In the genomic region with DNA sequence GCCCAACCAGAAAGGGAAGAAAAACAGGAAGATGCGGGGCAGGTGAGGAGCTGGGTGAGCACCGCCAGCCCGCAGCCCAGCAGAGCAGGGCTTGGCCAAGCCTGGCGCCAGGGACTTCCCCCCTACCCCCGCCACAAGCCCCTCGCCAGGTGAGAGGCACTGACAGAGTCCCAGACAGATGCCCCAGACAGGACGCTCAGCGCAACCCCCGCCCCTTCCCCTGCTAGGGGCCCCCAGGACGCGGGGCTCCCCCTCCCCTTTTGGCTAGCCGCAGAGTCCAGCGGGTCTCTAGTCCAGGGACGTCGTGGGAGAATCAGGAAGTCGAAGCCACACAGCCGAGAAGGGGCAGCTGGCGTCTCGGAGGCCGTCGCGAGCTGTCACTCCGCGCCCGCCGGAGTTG, we compare ENCODE assay signal across 8 cellular contexts. TPM values are rescaled to one million over a fixed set of nuclear protein-coding genes. Genes with fewer than 3 reads are reported as not detected.
DNase-seq lines count a peak whose midpoint lies in the region; ATAC-seq, FAIRE-seq and TF ChIP-seq lines count a peak whose summit lies in the region.
"Not testable (repeated sequence)": the region's sequence is repeated elsewhere in the genome, so short reads cannot be mapped to it uniquely, and the experiment has no call there.

No MANE protein-coding gene starts in this region.

- intact Hi-C loops in HCT116 (cut with micrococcal nuclease), result not testable (repeated sequence)
- intact Hi-C loops in activated T-helper 2 cell treated with anti-CD3 and anti-CD28 coated beads, Interferon-gamma antibody, Interleukin-2, Interleukin-4, amounts not matched to agents 10 μg/mL and 5 μg/mL and 100 μg/mL, durations not matched to agents 14 hours and 24 hours and 36 hours (cut with micrococcal nuclease), result loop anchor here (5.0 kb wide), 1 partner anchor 98 kb away; no protein-coding TSS in a partner anchor

- not testable (repeated sequence) for H3K4me1 Mint-ChIP-seq in T-helper 1 cell treated with Interleukin-12 subunit alpha and Interleukin-12 subunit beta and Interleukin-4 antibody, amounts not matched to agents 30 μg/mL and 1 μg/mL, for 36 hours (ENCODE audit: low read depth); activated T-helper 2 cell treated with anti-CD3 and anti-CD28 coated beads, Interferon-gamma antibody, Interleukin-2, Interleukin-4, amounts not matched to agents 10 μg/mL and 5 μg/mL and 100 μg/mL, durations not matched to agents 14 hours and 24 hours and 36 hours (ENCODE audit: low read depth); nephron

- not testable (repeated sequence) for H3K9me2 ChIP-seq in HCT116 (ENCODE audit: insufficient read depth)

- H3K36me3 Mint-ChIP-seq in T-helper 1 cell treated with Interleukin-12 subunit alpha and Interleukin-12 subunit beta and Interleukin-4 antibody, amounts not matched to agents 30 μg/mL and 1 μg/mL, for 36 hours (ENCODE audit: low read depth); activated T-helper 2 cell treated with anti-CD3 and anti-CD28 coated beads, Interferon-gamma antibody, Interleukin-2, Interleukin-4, amounts not matched to agents 10 μg/mL and 5 μg/mL and 100 μg/mL, durations not matched to agents 14 hours and 24 hours and 36 hours (ENCODE audit: low read depth); nephron (ENCODE audit: low read depth): not testable (repeated sequence)

- H3K4me3 Mint-ChIP-seq in T-helper 1 cell treated with Interleukin-12 subunit alpha and Interleukin-12 subunit beta and Interleukin-4 antibody, amounts not matched to agents 30 μg/mL and 1 μg/mL, for 36 hours, result peak overlapping the region; percentile 53
- H3K4me3 Mint-ChIP-seq in activated T-helper 2 cell treated with anti-CD3 and anti-CD28 coated beads, Interferon-gamma antibody, Interleukin-2, Interleukin-4, amounts not matched to agents 10 μg/mL and 5 μg/mL and 100 μg/mL, durations not matched to agents 14 hours and 24 hours and 36 hours (ENCODE audit: low read depth), result peak overlapping the region; percentile 57
- peak overlapping the region; percentile 71 to 79 (median 75) for H3K4me3 Mint-ChIP-seq in nephron

- H3K9me3 ChIP-seq in A549; HCT116 (ENCODE audit: control insufficient read depth in 1 of 2, insufficient read depth in 1 of 2, low read depth in 1 of 2, low read length in 2 of 2); effector memory CD4-positive, alpha-beta T cell (ENCODE audit: control insufficient read depth, low read length); iPS-18c (ENCODE audit: control insufficient read depth, insufficient read depth, low read length): not testable (repeated sequence)

- not testable (repeated sequence) for FAIRE-seq in A549 (lab: Jason Lieb, UNC)

- not testable (repeated sequence) for H3K36me3 ChIP-seq in HCT116 (ENCODE audit: control insufficient read depth in 1 of 2, insufficient read depth in 2 of 2, low read length in 2 of 2); effector memory CD4-positive, alpha-beta T cell (ENCODE audit: control insufficient read depth, insufficient read depth, low read length)

- peak overlapping the region; percentile 55 for H3K27ac Mint-ChIP-seq in T-helper 1 cell treated with Interleukin-12 subunit alpha and Interleukin-12 subunit beta and Interleukin-4 antibody, amounts not matched to agents 30 μg/mL and 1 μg/mL, for 36 hours
- not testable (repeated sequence) for H3K27ac Mint-ChIP-seq in activated T-helper 2 cell treated with anti-CD3 and anti-CD28 coated beads, Interferon-gamma antibody, Interleukin-2, Interleukin-4, amounts not matched to agents 10 μg/mL and 5 μg/mL and 100 μg/mL, durations not matched to agents 14 hours and 24 hours and 36 hours; nephron

- H3K4me1 ChIP-seq in A549; HCT116 (ENCODE audit: control insufficient read depth in 1 of 2, insufficient read depth in 2 of 2, low read length in 2 of 2); effector memory CD4-positive, alpha-beta T cell (ENCODE audit: control insufficient read depth, insufficient read depth, low read length, poor library complexity, severe bottlenecking): not testable (repeated sequence)

- DNase-seq in A549 (ENCODE audit: low read depth in 1 of 2, low spot score in 1 of 2); HCT116 (ENCODE audit: low read depth, low spot score); activated T-helper 2 cell treated with anti-CD3 and anti-CD28 coated beads, Interferon-gamma antibody, Interleukin-2, Interleukin-4, amounts not matched to agents 10 μg/mL and 5 μg/mL and 100 μg/mL, durations not matched to agents 14 hours and 24 hours and 36 hours (ENCODE audit: low spot score); effector memory CD4-positive, alpha-beta T cell: not testable (repeated sequence)
- peak; percentile 12 for DNase-seq in stimulated activated CD4-positive, alpha-beta T cell treated with anti-CD3 and anti-CD28 coated beads, Interleukin-4, amount 100 ng/mL, for 1 hour

- H3K4me3 ChIP-seq in A549 (peak overlapping the region; percentile 51), HCT116 (replicated peaks in 1 of 2; ENCODE audit: low read depth in 1 of 2, low read length in 2 of 2) (peak overlapping the region in 1 of 2 experiments; percentile 57; a peak in 1 of 4 replicates), iPS-18c (ENCODE audit: insufficient read depth, low read depth, low read length) (peak overlapping the region; percentile 31; the same call in 1 of the 2 replicates)
- H3K4me3 ChIP-seq in effector memory CD4-positive, alpha-beta T cell (ENCODE audit: insufficient read depth, low read depth, low read length, poor library complexity, severe bottlenecking), result peak overlapping the region; percentile 56

- TF ChIP-seq EP300 in A549 (IDR thresholded peaks at IDR 0.05), result not testable (repeated sequence)

- BruUV-seq in HCT116 (replicated peaks; lab: Mats Ljungman, UMichigan), result not testable (repeated sequence)

- peak overlapping the region; percentile 49; the same call in 1 of the 2 replicates for H3K9ac ChIP-seq in HCT116 (ENCODE audit: low read length)

- H3K27me3 ChIP-seq in HCT116 (ENCODE audit: insufficient read depth, low read length); effector memory CD4-positive, alpha-beta T cell (replicated peaks; ENCODE audit: control insufficient read depth, insufficient read depth, low read length, poor library complexity, severe bottlenecking): not testable (repeated sequence)

- H2AFZ ChIP-seq in HCT116 (ENCODE audit: low read depth, low read length, poor library complexity, severe bottlenecking), result not testable (repeated sequence)

- TF ChIP-seq RAD21 in A549 (conservative IDR thresholded peaks at IDR 0.05 in 1 of 2, IDR thresholded peaks at IDR 0.05 in 1 of 2); HCT116 (IDR thresholded peaks at IDR 0.05; ENCODE audit: low read depth): not testable (repeated sequence)

- 97% methylated on average over 3 of the region's 26 CpGs for WGBS in A549 (ENCODE audit: missing lambda C conversion rate)

- POLR2A ChIA-PET in A549 (lab: Yijun Ruan, JAX), result not testable (repeated sequence)
- POLR2A ChIA-PET in HCT116 (lab: Charles Lee), result interaction anchor here (0.6 kb wide), 1 partner anchor 1765 kb away, joined by 4 read pairs; no protein-coding TSS in a partner anchor

- TF ChIP-seq POLR2A in A549 (IDR thresholded peaks at IDR 0.05; ENCODE audit: low read length); HCT116 (IDR thresholded peaks at IDR 0.05; ENCODE audit: borderline replicate concordance, extremely low read depth, insufficient read depth, insufficient read length): not testable (repeated sequence)

- not testable (repeated sequence) for TF ChIP-seq CTCF in A549 (IDR thresholded peaks at IDR 0.05); HCT116 (IDR thresholded peaks at IDR 0.05 in 2 of 3, conservative IDR thresholded peaks at IDR 0.05 in 1 of 3; ENCODE audit: borderline replicate concordance in 1 of 3, insufficient read depth in 1 of 3, low read depth in 2 of 3, low read length in 2 of 3); nephron (IDR thresholded peaks at IDR 0.05; ENCODE audit: unreplicated experiment in 3 of 3)

- peak overlapping the region; percentile 73 to 85; a peak in 5 of 6 replicates for H3K27ac ChIP-seq in A549
- not testable (repeated sequence) for H3K27ac ChIP-seq in HCT116 (ENCODE audit: low read depth, low read length); effector memory CD4-positive, alpha-beta T cell (ENCODE audit: insufficient read depth, low read length, poor library complexity, severe bottlenecking)

- H3K4me2 ChIP-seq in A549 (peak overlapping the region; percentile 91), HCT116 (ENCODE audit: low read length) (peak overlapping the region; percentile 82)

- not testable (repeated sequence) for H3K9me3 Mint-ChIP-seq in T-helper 1 cell treated with Interleukin-12 subunit alpha and Interleukin-12 subunit beta and Interleukin-4 antibody, amounts not matched to agents 30 μg/mL and 1 μg/mL, for 36 hours; activated T-helper 2 cell treated with anti-CD3 and anti-CD28 coated beads, Interferon-gamma antibody, Interleukin-2, Interleukin-4, amounts not matched to agents 10 μg/mL and 5 μg/mL and 100 μg/mL, durations not matched to agents 14 hours and 24 hours and 36 hours; nephron

- CTCF ChIA-PET in A549 (lab: Yijun Ruan, JAX), result interaction anchor here (0.7 to 2.2 kb wide), 20 partner anchors 9 to 226 kb away, joined by 3 to 15 read pairs (median 5); a partner anchor contains a TSS
- CTCF ChIA-PET in HCT116 (lab: Charles Lee), result interaction anchor here (0.6 to 1.7 kb wide), 9 partner anchors 8 to 524 kb away, joined by 3 to 10 read pairs (median 3); no protein-coding TSS in a partner anchor

- peaks cover 47% of the 10 kb centered on the region for H3K27me3 Mint-ChIP-seq in T-helper 1 cell treated with Interleukin-12 subunit alpha and Interleukin-12 subunit beta and Interleukin-4 antibody, amounts not matched to agents 30 μg/mL and 1 μg/mL, for 36 hours (ENCODE audit: low read depth)
- peaks cover 59% of the 10 kb centered on the region for H3K27me3 Mint-ChIP-seq in activated T-helper 2 cell treated with anti-CD3 and anti-CD28 coated beads, Interferon-gamma antibody, Interleukin-2, Interleukin-4, amounts not matched to agents 10 μg/mL and 5 μg/mL and 100 μg/mL, durations not matched to agents 14 hours and 24 hours and 36 hours (ENCODE audit: low read depth)
- H3K27me3 Mint-ChIP-seq in nephron (ENCODE audit: low read depth), result peaks cover 70% of the 10 kb centered on the region

- not testable (repeated sequence) for ATAC-seq in A549, HCT116

- RAD21 ChIA-PET in HCT116 (lab: Charles Lee; ENCODE audit: low non-redundant PET in 1 of 2, low total read pairs in 2 of 2, uncharacterized antibody in 2 of 2, unreplicated experiment in 2 of 2), result not testable (repeated sequence)

- H3K79me2 ChIP-seq in HCT116 (ENCODE audit: insufficient read depth, low read length), result not testable (repeated sequence)

- H4K20me1 ChIP-seq in HCT116 (ENCODE audit: insufficient read depth), result not testable (repeated sequence)

RNA-seq across cellular contexts. Expression of a gene that starts 48.9 kb away (rescaled TPM):
- polyA plus RNA-seq in A549 (2011; rRNA removed), result 49.4 and 55.5 TPM in 2 replicates
- polyA plus RNA-seq in A549 (2012; cell fraction: cytosol; rRNA removed), result 69.3 and 103 TPM in 2 replicates
- 270 and 373 TPM in 2 replicates for polyA plus RNA-seq in A549 (2012; cell fraction: nucleus; rRNA removed)
- 43.7 to 51.2 TPM (median 47.1 TPM) in 3 replicates for polyA plus RNA-seq in A549 (2017; fragmentation: RNase III; extraction: RNeasy Plus Mini Kit Qiagen cat#74134 plus additional on column Dnase treatment)
- polyA minus RNA-seq in A549 (2011; rRNA and poly(A)+ RNA removed), result 103 and 125 TPM in 2 replicates
- 72.9 TPM for total RNA-seq in HCT116 (2021; ENCODE audit: unreplicated experiment)
- polyA plus RNA-seq in HCT116 (2012), result 55.1 and 67.6 TPM in 2 replicates
- total RNA-seq in activated T-helper 2 cell treated with anti-CD3 and anti-CD28 coated beads, Interferon-gamma antibody, Interleukin-2, Interleukin-4, amounts not matched to agents 10 μg/mL and 5 μg/mL and 100 μg/mL, durations not matched to agents 14 hours and 24 hours and 36 hours, result 12.3 and 14.1 TPM in 2 replicates

RNA-seq across cellular contexts. Expression of a gene that starts 55.2 kb away (rescaled TPM):
- polyA plus RNA-seq in A549 (2011; rRNA removed) (109 and 130 TPM in 2 replicates), A549 (2017; fragmentation: RNase III; extraction: RNeasy Plus Mini Kit Qiagen cat#74134 plus additional on column Dnase treatment) (93.7 to 104 TPM (median 94.4 TPM) in 3 replicates)
- 155 and 214 TPM in 2 replicates for polyA plus RNA-seq in A549 (2012; cell fraction: cytosol; rRNA removed)
- 236 and 305 TPM in 2 replicates for polyA plus RNA-seq in A549 (2012; cell fraction: nucleus; rRNA removed)
- 46.0 and 65.0 TPM in 2 replicates for polyA minus RNA-seq in A549 (2011; rRNA and poly(A)+ RNA removed)
- 25.5 TPM for total RNA-seq in HCT116 (2021; ENCODE audit: unreplicated experiment)
- polyA plus RNA-seq in HCT116 (2012), result 28.9 and 39.8 TPM in 2 replicates
- not detected in 2 replicates for total RNA-seq in activated T-helper 2 cell treated with anti-CD3 and anti-CD28 coated beads, Interferon-gamma antibody, Interleukin-2, Interleukin-4, amounts not matched to agents 10 μg/mL and 5 μg/mL and 100 μg/mL, durations not matched to agents 14 hours and 24 hours and 36 hours

Comparison
In these comparisons a context has a peak if more than half of its experiments do, and no peak if none do; other contexts are left out.
1. RNA of a gene that starts 55.2 kb away (total RNA-seq): 25.5 TPM in HCT116 (single experiment); not detected in activated T-helper 2 cell treated with anti-CD3 and anti-CD28 coated beads, Interferon-gamma antibody, Interleukin-2, Interleukin-4, amounts not matched to agents 10 μg/mL and 5 μg/mL and 100 μg/mL, durations not matched to agents 14 hours and 24 hours and 36 hours; every median in the first group is over 10 times any median in the second.
2. Peak in every context shown above with its lines, with median percentiles within 50 percentile points of each other: H3K4me3 Mint-ChIP-seq.